In genomic region chr20:36102809-36103596, GRCh38 we compare ENCODE assay signal across 18 cellular contexts. TPM values are rescaled to one million over a fixed set of nuclear protein-coding genes. Genes with fewer than 3 reads are reported as not detected.
A peak's percentile ranks its signal among the peaks of the same experiment; 100 is the strongest.
DNase-seq lines count a peak whose midpoint lies in the region; ATAC-seq and TF ChIP-seq lines count a peak whose summit lies in the region.
"Had no signal": no experiment of that assay in that cellular context is flagged by ENCODE, and none has a peak within 500 bp of the region (broad histone marks: within the 10 kb centered on the region; RNA-seq: fewer than 3 reads in every experiment).

No MANE protein-coding gene starts in this region.

- H3K27me3 Mint-ChIP-seq in chondrocyte (ENCODE audit: low read depth) = no peaks in the 10 kb centered on the region
- H3K27me3 Mint-ChIP-seq in neural crest cell (ENCODE audit: low read depth) = no peaks in the 10 kb centered on the region

- H3K4me3 ChIP-seq in HAP-1 = no peak overlapping the region
- H3K4me3 ChIP-seq: gastrocnemius medialis, vagina had no signal

- H3K36me3 Mint-ChIP-seq in chondrocyte (ENCODE audit: low read depth) = no peaks in the 10 kb centered on the region
- H3K36me3 Mint-ChIP-seq in neural crest cell (ENCODE audit: low read depth) = no peaks in the 10 kb centered on the region
- H3K36me3 Mint-ChIP-seq: activated naive CD4-positive, alpha-beta T cell treated with anti-CD3 and anti-CD28 coated beads, Interleukin-2, amount 10 ng/mL, durations not matched to agents 7 days and 5 days had no signal

- no peak for TF ChIP-seq CTCF in chondrocyte (IDR thresholded peaks at IDR 0.05)
- no peak for TF ChIP-seq CTCF in neural crest cell (conservative IDR thresholded peaks at IDR 0.05)

- in situ Hi-C loops in HAP-1 (cut with MboI; ENCODE audit: low sequenced_read_pairs) = no loop called here

- H3K4me3 Mint-ChIP-seq in chondrocyte (ENCODE audit: unreplicated experiment) = no peak overlapping the region
- H3K4me3 Mint-ChIP-seq in neural crest cell = no peak overlapping the region
- H3K4me3 Mint-ChIP-seq: activated naive CD4-positive, alpha-beta T cell treated with anti-CD3 and anti-CD28 coated beads, Interleukin-2, amount 10 ng/mL, durations not matched to agents 7 days and 5 days; T-helper 1 cell treated with Interleukin-12 subunit alpha and Interleukin-12 subunit beta and Interleukin-4 antibody, amounts not matched to agents 30 μg/mL and 1 μg/mL, for 36 hours had no signal

- H3K36me3 ChIP-seq in HAP-1 (replicated peaks) = no peaks in the 10 kb centered on the region
- H3K36me3 ChIP-seq: gastrocnemius medialis, vagina had no signal

- H3K9me3 Mint-ChIP-seq in chondrocyte (ENCODE audit: low read depth) = no peaks in the 10 kb centered on the region
- H3K9me3 Mint-ChIP-seq in neural crest cell = no peaks in the 10 kb centered on the region
- H3K9me3 Mint-ChIP-seq: activated naive CD4-positive, alpha-beta T cell treated with anti-CD3 and anti-CD28 coated beads, Interleukin-2, amount 10 ng/mL, durations not matched to agents 7 days and 5 days; T-helper 1 cell treated with Interleukin-12 subunit alpha and Interleukin-12 subunit beta and Interleukin-4 antibody, amounts not matched to agents 30 μg/mL and 1 μg/mL, for 36 hours had no signal

- H3K9me3 ChIP-seq in HAP-1 = no peaks in the 10 kb centered on the region
- H3K9me3 ChIP-seq: gastrocnemius medialis, vagina had no signal

- H3K27ac Mint-ChIP-seq in chondrocyte (ENCODE audit: unreplicated experiment) (peak overlapping the region; percentile 1), neural crest cell (ENCODE audit: unreplicated experiment) (peak overlapping the region; percentile 63)
- H3K27ac Mint-ChIP-seq: activated naive CD4-positive, alpha-beta T cell treated with anti-CD3 and anti-CD28 coated beads, Interleukin-2, amount 10 ng/mL, durations not matched to agents 7 days and 5 days; T-helper 1 cell treated with Interleukin-12 subunit alpha and Interleukin-12 subunit beta and Interleukin-4 antibody, amounts not matched to agents 30 μg/mL and 1 μg/mL, for 36 hours had no signal

- peaks cover 40% of the 10 kb centered on the region for H3K4me1 Mint-ChIP-seq in chondrocyte (ENCODE audit: low read depth)
- H3K4me1 Mint-ChIP-seq in neural crest cell = peaks cover 13% of the 10 kb centered on the region

- peaks cover 5% of the 10 kb centered on the region for H3K4me1 ChIP-seq in HAP-1
- H3K4me1 ChIP-seq: gastrocnemius medialis had no signal

- DNase-seq in left cardiac atrium (no peak), left ventricle myocardium superior (no peak), chondrocyte (ENCODE audit: low spot score) (no peak), neural crest cell (ENCODE audit: low read depth, low spot score) (no peak), HAP-1 (ENCODE audit: low spot score in 2 of 2) (no peak)
- DNase-seq in stimulated activated naive CD8-positive, alpha-beta T cell treated with anti-CD3 and anti-CD28 coated beads, Interleukin-15, Interleukin-2, amounts not matched to agents 100 U/mL and 50 U/mL, for 24 hours = no peak
- DNase-seq: activated CD8-positive, alpha-beta memory T cell treated with anti-CD3 and anti-CD28 coated beads, Interleukin-2, amount 50 U/mL, for 4 hours; activated naive CD4-positive, alpha-beta T cell treated with anti-CD3 and anti-CD28 coated beads, Interleukin-2, amount 10 ng/mL, durations not matched to agents 7 days and 5 days; gastrocnemius medialis; H7; KG1; midbrain; NCI-H1694; NCI-H510A had no signal

- ATAC-seq in left cardiac atrium (peak; percentile 24 to 61), left ventricle myocardium superior (no peak), GM18498 (IDR thresholded peaks at IDR 0.05; ENCODE audit: unreplicated experiment) (no peak), GM21423 (IDR thresholded peaks at IDR 0.05; ENCODE audit: unreplicated experiment) (no peak)
- no peak for ATAC-seq in stimulated activated naive CD8-positive, alpha-beta T cell treated with anti-CD3 and anti-CD28 coated beads, Interleukin-15, Interleukin-2, amounts not matched to agents 100 U/mL and 50 U/mL, for 24 hours
- ATAC-seq: gastrocnemius medialis had no signal

- no peaks in the 10 kb centered on the region for H3K27me3 ChIP-seq in HAP-1 (ENCODE audit: low read depth)
- H3K27me3 ChIP-seq: gastrocnemius medialis, vagina had no signal

- intact Hi-C loops in left cardiac atrium (cut with DNase I) = no loop called here
- intact Hi-C loops in left ventricle myocardium superior (cut with micrococcal nuclease) = no loop called here

RNA-seq across cellular contexts. Expression of gene EPB41L1, which starts 51.5 kb away (rescaled TPM):
- 10 to 100 TPM; 20.5 to 32.1 TPM for total RNA-seq in left cardiac atrium
- total RNA-seq in left ventricle myocardium superior = 19.6 TPM
- 41.1 to 42.7 TPM (median 42.1 TPM) in 3 replicates for total RNA-seq in chondrocyte
- 30.6 and 33.1 TPM in 2 replicates for total RNA-seq in neural crest cell

Comparison
In these comparisons a context has a peak if more than half of its experiments do, and no peak if none do; other contexts are left out.
1. ATAC-seq: peak in left cardiac atrium (2 of 2); none in left ventricle myocardium superior (single experiment), GM18498 (single experiment), GM21423 (single experiment) and stimulated activated naive CD8-positive, alpha-beta T cell treated with anti-CD3 and anti-CD28 coated beads, Interleukin-15, Interleukin-2, amounts not matched to agents 100 U/mL and 50 U/mL, for 24 hours (single experiment).